14 cellular contexts compared by ENCODE assay signal in the genomic region with DNA sequence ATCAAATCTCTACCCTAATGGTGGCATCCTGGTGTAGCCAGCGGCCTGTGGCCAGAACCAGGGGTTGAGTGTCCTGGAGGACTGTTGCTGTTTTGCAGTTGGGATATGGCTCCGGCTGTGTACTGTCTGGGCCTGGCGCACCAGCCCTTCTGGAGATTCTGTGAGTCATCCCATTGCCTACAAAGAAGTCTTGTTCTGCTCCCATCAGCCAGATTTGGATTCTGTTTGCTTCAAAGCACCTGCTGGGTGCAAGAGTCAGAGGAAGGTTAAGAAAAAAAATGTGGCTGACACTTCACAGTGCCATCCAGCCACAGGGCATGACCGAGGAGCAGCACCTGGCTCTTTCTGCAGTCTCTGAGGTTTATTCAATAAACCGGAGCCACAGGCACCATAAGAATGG. TPM values are rescaled to one million over a fixed set of nuclear protein-coding genes. Genes with fewer than 3 reads are reported as not detected.
DNase-seq lines count a peak whose midpoint lies in the region; ATAC-seq and TF ChIP-seq lines count a peak whose summit lies in the region.
"Had no signal": no experiment of that assay in that cellular context is flagged by ENCODE, and none has a peak within 500 bp of the region (broad histone marks: within the 10 kb centered on the region; RNA-seq: fewer than 3 reads in every experiment).

No MANE protein-coding gene starts in this region.

- DNase-seq in GM23248 (peak; percentile 73), anterior cingulate cortex (lab: John Stamatoyannopoulos, UW) (peak in 33 of 58 donors; percentile 2 to 70 (median 23)), Right ventricle myocardium superior (peak; percentile 57), putamen (ENCODE audit: low spot score) (peak; percentile 70), chondrocyte (ENCODE audit: low spot score) (no peak), Kasumi-1 (lab: John Stamatoyannopoulos, UW) (no peak)
- no peak for DNase-seq in activated T-cell treated with anti-CD3 and anti-CD28 coated beads, Interleukin-2, amount 50 U/mL, for 48 hours
- DNase-seq: activated naive CD8-positive, alpha-beta T cell treated with anti-CD3 and anti-CD28 coated beads for 36 hours; CD8-positive, alpha-beta memory T cell; left colon; NCI-H1092; upper lobe of left lung had no signal

- H3K4me2 ChIP-seq in GM23248 (ENCODE audit: unreplicated experiment) = no peak overlapping the region

- peaks cover 9% of the 10 kb centered on the region; the same call in 1 of the 2 replicates for H3F3A ChIP-seq in GM23248 (ENCODE audit: insufficient read depth)

- ATAC-seq in Right ventricle myocardium superior (ENCODE audit: poor library complexity) (peak; percentile 46), GM18502 (IDR thresholded peaks at IDR 0.05; ENCODE audit: poor library complexity, unreplicated experiment) (no peak)
- ATAC-seq: left colon had no signal

- no peak overlapping the region for H3K9ac ChIP-seq in GM23248

- no peak overlapping the region for H3K27ac ChIP-seq in GM23248
- H3K27ac ChIP-seq: upper lobe of left lung had no signal

- peaks cover 14% of the 10 kb centered on the region for H3K4me1 ChIP-seq in GM23248 (ENCODE audit: insufficient read depth)

- no peaks in the 10 kb centered on the region for H3K27me3 Mint-ChIP-seq in chondrocyte (ENCODE audit: low read depth)

- no peaks in the 10 kb centered on the region for H4K20me1 ChIP-seq in GM23248 (ENCODE audit: insufficient read depth)

- peaks cover 56% of the 10 kb centered on the region for H3K4me1 Mint-ChIP-seq in chondrocyte (ENCODE audit: low read depth)
- H3K4me1 Mint-ChIP-seq: activated naive CD8-positive, alpha-beta T cell treated with anti-CD3 and anti-CD28 coated beads for 36 hours; CD8-positive, alpha-beta memory T cell had no signal

- TF ChIP-seq CTCF in chondrocyte (IDR thresholded peaks at IDR 0.05) = no peak

- no peak overlapping the region for H3K27ac Mint-ChIP-seq in chondrocyte (ENCODE audit: unreplicated experiment)
- H3K27ac Mint-ChIP-seq: activated naive CD8-positive, alpha-beta T cell treated with anti-CD3 and anti-CD28 coated beads for 36 hours; CD8-positive, alpha-beta memory T cell; T-helper 1 cell treated with Interleukin-12 subunit alpha and Interleukin-12 subunit beta and Interleukin-4 antibody, amounts not matched to agents 30 μg/mL and 1 μg/mL, for 36 hours had no signal

- H3K4me3 ChIP-seq in GM23248 = no peak overlapping the region
- H3K4me3 ChIP-seq: upper lobe of left lung had no signal

- WGBS in GM23248 (ENCODE audit: low coverage in 1 of 2, low lambda C conversion rate in 2 of 2, missing lambda C conversion rate in 2 of 2), 2 experiments = 81 to 83% methylated on average over 5 of the region's 5 CpGs

- H3K9me3 Mint-ChIP-seq in chondrocyte (ENCODE audit: low read depth) = no peaks in the 10 kb centered on the region
- H3K9me3 Mint-ChIP-seq: activated naive CD8-positive, alpha-beta T cell treated with anti-CD3 and anti-CD28 coated beads for 36 hours; CD8-positive, alpha-beta memory T cell; T-helper 1 cell treated with Interleukin-12 subunit alpha and Interleukin-12 subunit beta and Interleukin-4 antibody, amounts not matched to agents 30 μg/mL and 1 μg/mL, for 36 hours had no signal

- intact Hi-C loops in Right ventricle myocardium superior (cut with DNase I) = no loop called here

- H2AFZ ChIP-seq in GM23248 = no peak overlapping the region

- no peaks in the 10 kb centered on the region for H3K79me2 ChIP-seq in GM23248 (ENCODE audit: insufficient read depth)

- no peaks in the 10 kb centered on the region for H3K27me3 ChIP-seq in GM23248 (replicated peaks; ENCODE audit: insufficient read depth)
- H3K27me3 ChIP-seq: upper lobe of left lung had no signal

- in situ Hi-C loops in GM23248 (cut with MboI) = no loop called here

- H3K4me3 Mint-ChIP-seq in chondrocyte (ENCODE audit: unreplicated experiment) = no peak overlapping the region
- H3K4me3 Mint-ChIP-seq: activated naive CD8-positive, alpha-beta T cell treated with anti-CD3 and anti-CD28 coated beads for 36 hours; CD8-positive, alpha-beta memory T cell; T-helper 1 cell treated with Interleukin-12 subunit alpha and Interleukin-12 subunit beta and Interleukin-4 antibody, amounts not matched to agents 30 μg/mL and 1 μg/mL, for 36 hours had no signal

- no peaks in the 10 kb centered on the region for H3K36me3 Mint-ChIP-seq in chondrocyte (ENCODE audit: low read depth)
- H3K36me3 Mint-ChIP-seq: activated naive CD8-positive, alpha-beta T cell treated with anti-CD3 and anti-CD28 coated beads for 36 hours; CD8-positive, alpha-beta memory T cell had no signal

- no peaks in the 10 kb centered on the region for H3K9me3 ChIP-seq in GM23248 (ENCODE audit: low read depth)
- H3K9me3 ChIP-seq: upper lobe of left lung had no signal

- no peaks in the 10 kb centered on the region for H3K9me2 ChIP-seq in GM23248 (ENCODE audit: insufficient read depth)

- no peaks in the 10 kb centered on the region for H3K36me3 ChIP-seq in GM23248 (ENCODE audit: low read depth)
- H3K36me3 ChIP-seq: upper lobe of left lung had no signal

RNA-seq across cellular contexts. Expression of gene ASAP2, which starts 41.0 kb away (rescaled TPM):
- 49.6 and 54.1 TPM in 2 replicates for total RNA-seq in GM23248 (2014; rRNA removed; shearing (Covaris generic))
- polyA plus RNA-seq in GM23248 (2016; fragmentation: Nextera tagmentation; extraction: Ambion mirVana) = 8.8 and 10.9 TPM in 2 replicates
- 10.7 TPM for total RNA-seq in Right ventricle myocardium superior
- 60.7 to 73.2 TPM (median 61.5 TPM) in 3 replicates for total RNA-seq in chondrocyte
- polyA plus RNA-seq: CD8-positive, alpha-beta memory T cell had no signal

Comparison
In these comparisons a context has a peak if more than half of its experiments do, and no peak if none do; other contexts are left out.
1. DNase-seq: peak in GM23248 (single experiment), anterior cingulate cortex (33 of 58), Right ventricle myocardium superior (single experiment) and putamen (single experiment); none in chondrocyte (single experiment), Kasumi-1 (0 of 2) and activated T-cell treated with anti-CD3 and anti-CD28 coated beads, Interleukin-2, amount 50 U/mL, for 48 hours (0 of 2).